Comparison of ENCODE assay signal across 18 cellular contexts in genomic region chr14:93932642-93933041, GRCh38. TPM values are rescaled to one million over a fixed set of nuclear protein-coding genes. Genes with fewer than 3 reads are reported as not detected.
DNase-seq lines count a peak whose midpoint lies in the region; ATAC-seq, FAIRE-seq and TF ChIP-seq lines count a peak whose summit lies in the region.
"Had no signal": no experiment of that assay in that cellular context is flagged by ENCODE, and none has a peak within 500 bp of the region (broad histone marks: within the 10 kb centered on the region; RNA-seq: fewer than 3 reads in every experiment).

No MANE protein-coding gene starts in this region.

- BruUV-seq in GM12878 (replicated peaks; lab: Mats Ljungman, UMichigan) = no TSS peak

- TF ChIP-seq CTCF in GM12878 (IDR thresholded peaks at IDR 0.05 in 2 of 3, conservative IDR thresholded peaks at IDR 0.05 in 1 of 3; ENCODE audit: control insufficient read depth in 2 of 3, extremely low read depth in 1 of 3, insufficient read depth in 1 of 3, low read depth in 3 of 3, low read length in 3 of 3) (no peak), neural progenitor cell (IDR thresholded peaks at IDR 0.05) (no peak)

- no peak for TF ChIP-seq EP300 in GM12878 (IDR thresholded peaks at IDR 0.05; ENCODE audit: borderline replicate concordance in 1 of 2, control insufficient read depth in 1 of 2, low read depth in 2 of 2, low read length in 2 of 2)

- no peaks in the 10 kb centered on the region for H3F3A ChIP-seq in neural progenitor cell (ENCODE audit: low read depth)

- POLR2A ChIA-PET in GM12878 (lab: Charles Lee) = no interaction called here

- no peak overlapping the region for H2AFZ ChIP-seq in GM12878 (ENCODE audit: control insufficient read depth, low read depth, low read length)
- no peak overlapping the region for H2AFZ ChIP-seq in neural progenitor cell (replicated peaks)

- no peak for TF ChIP-seq RAD21 in GM12878 (IDR thresholded peaks at IDR 0.05; ENCODE audit: insufficient read depth, low read depth, low read length)

- peak; percentile 17 for ATAC-seq in GM12878
- no peak for ATAC-seq in GM18868 (IDR thresholded peaks at IDR 0.05; ENCODE audit: unreplicated experiment)
- ATAC-seq: CD8-positive, alpha-beta T cell had no signal

- H3K4me3 Mint-ChIP-seq in neural progenitor cell = no peak overlapping the region
- H3K4me3 Mint-ChIP-seq: CD8-positive, alpha-beta T cell had no signal

- H3K36me3 ChIP-seq in BLaER1 (no peaks in the 10 kb centered on the region), GM12878 (ENCODE audit: control insufficient read depth in 2 of 2, insufficient read depth in 2 of 2, low read length in 1 of 2) (peaks cover 0 to 3% of the 10 kb centered on the region in 2 experiments; a peak in 3 of 4 replicates), neural progenitor cell (no peaks in the 10 kb centered on the region), stomach smooth muscle (ENCODE audit: control insufficient read depth in 2 of 2, insufficient read depth in 2 of 2, low read length in 2 of 2) (peaks cover 40 to 57% of the 10 kb centered on the region in 2 donors), SJCRH30 (no peaks in the 10 kb centered on the region)
- H3K36me3 ChIP-seq: BLaER1 treated with 17β-estradiol and CSF1 and Interleukin-3, amounts not matched to agents 10 nM and 100 nM; HAP-1 had no signal

- H3K9me3 Mint-ChIP-seq in neural progenitor cell = no peaks in the 10 kb centered on the region
- H3K9me3 Mint-ChIP-seq: CD8-positive, alpha-beta T cell had no signal

- H3K27ac ChIP-seq in BLaER1 (no peak overlapping the region), GM12878 (ENCODE audit: control insufficient read depth, insufficient read depth) (no peak overlapping the region), neural progenitor cell (no peak overlapping the region), stomach smooth muscle (ENCODE audit: low read length) (peak overlapping the region; percentile 31), SJCRH30 (no peak overlapping the region)
- H3K27ac ChIP-seq: BLaER1 treated with 17β-estradiol and CSF1 and Interleukin-3, amounts not matched to agents 10 nM and 100 nM had no signal

- peaks cover 8% of the 10 kb centered on the region for H3K4me1 ChIP-seq in BLaER1
- H3K4me1 ChIP-seq in GM12878 (ENCODE audit: control insufficient read depth, insufficient read depth, low read length) = no peaks in the 10 kb centered on the region
- peaks cover 7% of the 10 kb centered on the region for H3K4me1 ChIP-seq in neural progenitor cell
- peaks cover 23% of the 10 kb centered on the region for H3K4me1 ChIP-seq in stomach smooth muscle (ENCODE audit: control insufficient read depth, insufficient read depth, low read length)
- no peaks in the 10 kb centered on the region for H3K4me1 ChIP-seq in SJCRH30
- H3K4me1 ChIP-seq: HAP-1 had no signal

- H3K9ac ChIP-seq in BLaER1 (no peak overlapping the region), GM12878 (ENCODE audit: control insufficient read depth, insufficient read depth, low read length) (no peak overlapping the region), neural progenitor cell (no peak overlapping the region), stomach smooth muscle (ENCODE audit: low read length in 2 of 2) (no peak overlapping the region)
- H3K9ac ChIP-seq: BLaER1 treated with 17β-estradiol and CSF1 and Interleukin-3, amounts not matched to agents 10 nM and 100 nM had no signal

- H3K4me1 Mint-ChIP-seq in neural progenitor cell = peaks cover 57% of the 10 kb centered on the region

- H3K27me3 Mint-ChIP-seq in neural progenitor cell (ENCODE audit: insufficient read depth, low read depth) = peaks cover 11% of the 10 kb centered on the region

- TF ChIP-seq POLR2A in GM12878 (IDR thresholded peaks at IDR 0.05; ENCODE audit: low read depth, low read length) = no peak

- intact Hi-C loops in GM12878 (cut with micrococcal nuclease; ENCODE audit: unreplicated experiment) = no loop called here

- CTCF ChIA-PET in GM12878 (lab: Yijun Ruan, JAX) = interaction anchor here (12.1 kb wide), 1 partner anchor 65 kb away, joined by 541 read pairs; the partner anchor contains the start of gene CCDC197

- H3K9me3 ChIP-seq in BLaER1 = no peaks in the 10 kb centered on the region
- no peaks in the 10 kb centered on the region for H3K9me3 ChIP-seq in GM12878 (replicated peaks; ENCODE audit: control insufficient read depth, insufficient read depth, low read length)
- no peaks in the 10 kb centered on the region for H3K9me3 ChIP-seq in neural progenitor cell (ENCODE audit: low read depth)
- no peaks in the 10 kb centered on the region for H3K9me3 ChIP-seq in stomach smooth muscle (ENCODE audit: control insufficient read depth in 2 of 2, low read length in 2 of 2)
- no peaks in the 10 kb centered on the region for H3K9me3 ChIP-seq in SJCRH30 (replicated peaks)
- H3K9me3 ChIP-seq: BLaER1 treated with 17β-estradiol and CSF1 and Interleukin-3, amounts not matched to agents 10 nM and 100 nM; HAP-1 had no signal

- in situ Hi-C loops in GM12878 (cut with MboI) = loop anchor here (5.0 kb wide), 1 partner anchor 205 kb away; no protein-coding TSS in a partner anchor

- DNase-seq in GM12878 (ENCODE audit: low read depth, low spot score) = no peak
- DNase-seq in neural progenitor cell (ENCODE audit: low spot score) = no peak
- DNase-seq in NCI-H82 (lab: John Stamatoyannopoulos, UW) = no peak
- DNase-seq in SJCRH30 = no peak
- DNase-seq: 8988T; CD8-positive, alpha-beta T cell; COR-L47; DMS 273 treated with DMSO at 0.1 percent for 48 hours had no signal

- RAD21 ChIA-PET in GM12878 (lab: Charles Lee; ENCODE audit: unreplicated experiment) = no interaction called here

- H3K79me2 ChIP-seq in GM12878 (ENCODE audit: control insufficient read depth, insufficient read depth, low read length) = no peaks in the 10 kb centered on the region
- no peaks in the 10 kb centered on the region for H3K79me2 ChIP-seq in neural progenitor cell (ENCODE audit: low read depth)

- 10% methylated on average over 4 of the region's 4 CpGs for WGBS in GM12878 (ENCODE audit: insufficient coverage, insufficient replicate concordance, low lambda C conversion rate, missing lambda C conversion rate)

- SMC1A ChIA-PET in GM12878 (lab: Charles Lee; ENCODE audit: uncharacterized antibody, unreplicated experiment) = no interaction called here

- H3K27ac Mint-ChIP-seq in neural progenitor cell = peak overlapping the region; percentile 42
- H3K27ac Mint-ChIP-seq: CD8-positive, alpha-beta T cell had no signal

- H3K36me3 Mint-ChIP-seq in neural progenitor cell = peaks cover 4% of the 10 kb centered on the region
- H3K36me3 Mint-ChIP-seq: CD8-positive, alpha-beta T cell had no signal

- H3K4me2 ChIP-seq in BLaER1 (peak overlapping the region; percentile 28), GM12878 (ENCODE audit: control insufficient read depth, insufficient read depth) (no peak overlapping the region), neural progenitor cell (no peak overlapping the region)

- H3K4me3 ChIP-seq in BLaER1 (no peak overlapping the region), GM12878 (no peak overlapping the region), neural progenitor cell (no peak overlapping the region), stomach smooth muscle (ENCODE audit: low read length in 2 of 2) (no peak overlapping the region), SJCRH30 (no peak overlapping the region)
- H3K4me3 ChIP-seq: BLaER1 treated with 17β-estradiol and CSF1 and Interleukin-3, amounts not matched to agents 10 nM and 100 nM; HAP-1 had no signal

- H3K27me3 ChIP-seq in BLaER1 (no peaks in the 10 kb centered on the region), GM12878 (replicated peaks in 1 of 2; ENCODE audit: control insufficient read depth in 2 of 2, insufficient read depth in 2 of 2, low read length in 1 of 2) (no peaks in the 10 kb centered on the region), neural progenitor cell (peaks cover 6% of the 10 kb centered on the region), stomach smooth muscle (ENCODE audit: control insufficient read depth in 1 of 2, insufficient read depth in 2 of 2, low read length in 2 of 2) (no peaks in the 10 kb centered on the region), SJCRH30 (no peaks in the 10 kb centered on the region)
- H3K27me3 ChIP-seq: BLaER1 treated with 17β-estradiol and CSF1 and Interleukin-3, amounts not matched to agents 10 nM and 100 nM had no signal

- no peaks in the 10 kb centered on the region for H4K20me1 ChIP-seq in BLaER1
- H4K20me1 ChIP-seq in GM12878 (ENCODE audit: control insufficient read depth, insufficient read depth) = no peaks in the 10 kb centered on the region
- H4K20me1 ChIP-seq in neural progenitor cell (ENCODE audit: low read depth) = no peaks in the 10 kb centered on the region

- FAIRE-seq in GM12878 (lab: Jason Lieb, UNC) = no peak
- FAIRE-seq: G401.6, H1 had no signal

RNA-seq across cellular contexts. Expression of gene FAM181A, which starts 5.5 kb away (rescaled TPM):
- total RNA-seq in GM12878 (2013; cell fraction: nucleolus; rRNA removed) = not detected in 2 replicates
- total RNA-seq in GM12878 (2014; rRNA removed) = not detected in 2 replicates
- total RNA-seq in GM12878 (2014; rRNA removed; fragmentation: Illumina TruSeq; extraction: Trizol) = not detected in 2 replicates
- total RNA-seq in GM12878 (2021) = not detected in 2 replicates
- not detected for polyA plus RNA-seq in GM12878 (2011; ENCODE audit: low read depth)
- not detected in 2 replicates for polyA plus RNA-seq in GM12878 (2011; rRNA removed)
- not detected in 2 replicates for polyA plus RNA-seq in GM12878 (2011; cell fraction: cytosol; rRNA removed)
- not detected in 2 replicates for polyA plus RNA-seq in GM12878 (2011; cell fraction: nucleus; rRNA removed)
- polyA plus RNA-seq in GM12878 (2012) = not detected in 2 replicates
- polyA plus RNA-seq in GM12878 (2014; fragmentation: Illumina TruSeq; extraction: Trizol) = not detected in 2 replicates
- polyA plus RNA-seq in GM12878 (2014; fragmentation: Nextera tagmentation; extraction: Ambion mirVana) = not detected
- not detected in 2 replicates for polyA plus RNA-seq in GM12878 (2014; rRNA removed)
- not detected for polyA plus RNA-seq in GM12878 (2016; fragmentation: Nextera tagmentation; extraction: Ambion mirVana)
- not detected in 2 replicates for polyA minus RNA-seq in GM12878 (2011; rRNA and poly(A)+ RNA removed)
- not detected in 2 replicates for polyA minus RNA-seq in GM12878 (2011; cell fraction: cytosol; rRNA and poly(A)+ RNA removed)
- polyA minus RNA-seq in GM12878 (2011; cell fraction: nucleus; rRNA and poly(A)+ RNA removed) = not detected in 2 replicates
- not detected in 2 replicates for total RNA-seq in neural progenitor cell (ENCODE audit: low replicate concordance)
- not detected in 2 replicates for total RNA-seq in SJCRH30 (2014; rRNA removed; shearing (Covaris generic))
- total RNA-seq: A673; CD8-positive, alpha-beta T cell; H1; HT-29 had no signal
- polyA plus RNA-seq: AG04450, H1 had no signal

RNA-seq across cellular contexts. Expression of gene ASB2, which starts 43.7 kb away (rescaled TPM):
- total RNA-seq in GM12878 (2013; cell fraction: nucleolus; rRNA removed) = 74.5 and 81.9 TPM in 2 replicates
- total RNA-seq in GM12878 (2014; rRNA removed) (46.4 and 53.5 TPM in 2 replicates), GM12878 (2014; rRNA removed; fragmentation: Illumina TruSeq; extraction: Trizol) (21.5 and 26.9 TPM in 2 replicates), GM12878 (2021) (40.0 and 40.4 TPM in 2 replicates), neural progenitor cell (ENCODE audit: low replicate concordance) (0.62 TPM in 1 of 2 replicates, not detected in the other)
- 18.9 TPM for polyA plus RNA-seq in GM12878 (2011; ENCODE audit: low read depth)
- polyA plus RNA-seq in GM12878 (2011; rRNA removed) (8.5 and 16.9 TPM in 2 replicates), GM12878 (2014; fragmentation: Illumina TruSeq; extraction: Trizol) (12.3 and 21.9 TPM in 2 replicates), GM12878 (2014; fragmentation: Nextera tagmentation; extraction: Ambion mirVana) (1 to 10 TPM; 3.0 to 7.4 TPM), GM12878 (2014; rRNA removed) (50.0 and 54.5 TPM in 2 replicates), GM12878 (2016; fragmentation: Nextera tagmentation; extraction: Ambion mirVana) (10 to 100 TPM; 51.7 to 54.8 TPM)
- 22.6 and 38.7 TPM in 2 replicates for polyA plus RNA-seq in GM12878 (2011; cell fraction: cytosol; rRNA removed)
- polyA plus RNA-seq in GM12878 (2011; cell fraction: nucleus; rRNA removed) = 45.6 and 71.8 TPM in 2 replicates
- polyA plus RNA-seq in GM12878 (2012) = 18.6 and 50.6 TPM in 2 replicates
- 20.3 and 37.3 TPM in 2 replicates for polyA minus RNA-seq in GM12878 (2011; rRNA and poly(A)+ RNA removed)
- polyA minus RNA-seq in GM12878 (2011; cell fraction: cytosol; rRNA and poly(A)+ RNA removed) = 8.8 and 11.7 TPM in 2 replicates
- polyA minus RNA-seq in GM12878 (2011; cell fraction: nucleus; rRNA and poly(A)+ RNA removed) = 26.7 and 36.0 TPM in 2 replicates
- total RNA-seq in SJCRH30 (2014; rRNA removed; shearing (Covaris generic)) = 2.3 and 2.4 TPM in 2 replicates
- total RNA-seq: A673 had no signal
